In the genomic region with DNA sequence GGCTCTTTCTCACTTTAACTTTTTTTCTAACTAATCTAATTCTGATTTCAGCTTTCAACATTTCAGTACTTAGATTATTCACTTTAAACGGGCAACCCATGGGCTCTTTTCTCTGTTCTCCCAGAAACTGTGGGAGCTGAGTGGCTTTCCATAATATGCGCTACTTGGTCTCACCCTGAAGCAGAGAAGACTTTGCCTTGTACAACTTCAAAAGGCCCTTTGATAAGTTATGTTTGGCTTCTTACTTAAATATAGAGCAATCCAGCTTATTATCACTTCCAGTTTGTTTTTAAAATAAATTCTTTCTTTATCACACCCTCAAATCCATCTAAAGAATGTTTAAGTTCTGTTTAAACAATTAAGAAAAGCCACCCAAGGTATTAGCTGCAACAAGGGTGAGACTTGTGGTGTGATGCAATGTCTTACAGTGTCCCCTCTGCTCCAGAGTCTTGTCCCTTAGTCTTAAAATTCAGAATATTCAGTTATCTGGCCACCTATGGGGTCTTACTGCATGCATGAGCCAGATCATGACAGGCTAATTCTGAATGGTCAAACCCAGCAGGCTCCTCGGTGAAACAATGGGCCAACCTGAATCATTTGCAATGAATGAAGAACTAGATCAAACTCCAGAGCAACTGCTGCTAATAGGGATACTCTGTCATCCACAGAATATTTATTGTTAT, we compare ENCODE assay signal across 27 cellular contexts. TPM values are rescaled to one million over a fixed set of nuclear protein-coding genes. Genes with fewer than 3 reads are reported as not detected.
A peak's percentile ranks its signal among the peaks of the same experiment; 100 is the strongest.
DNase-seq lines count a peak whose midpoint lies in the region; ATAC-seq and TF ChIP-seq lines count a peak whose summit lies in the region.
"Had no signal": no experiment of that assay in that cellular context is flagged by ENCODE, and none has a peak within 500 bp of the region (broad histone marks: within the 10 kb centered on the region; RNA-seq: fewer than 3 reads in every experiment).

No MANE protein-coding gene starts in this region.

- H3K27me3 Mint-ChIP-seq in endodermal cell (ENCODE audit: insufficient read depth): peaks cover 1% of the 10 kb centered on the region
- H3K27me3 Mint-ChIP-seq: stimulated activated naive CD8-positive, alpha-beta T cell treated with anti-CD3 and anti-CD28 coated beads, Interleukin-15, amount 100 ng/mL, for 72 hours had no signal

- H3K9ac ChIP-seq in BLaER1 treated with 17β-estradiol and CSF1 and Interleukin-3, amounts not matched to agents 10 nM and 100 nM: no peak overlapping the region
- H3K9ac ChIP-seq in HUES48 (ENCODE audit: low read depth, low read length): no peak overlapping the region
- H3K9ac ChIP-seq in endodermal cell (ENCODE audit: extremely low read depth, low read length, poor library complexity, severe bottlenecking): no peak overlapping the region
- H3K9ac ChIP-seq in mesenchymal stem cell (ENCODE audit: low read length): peak overlapping the region; percentile 34

- peaks cover 5% of the 10 kb centered on the region for H3K36me3 Mint-ChIP-seq in endodermal cell (ENCODE audit: low read depth)
- H3K36me3 Mint-ChIP-seq: natural killer cell had no signal

- no peaks in the 10 kb centered on the region for H4K20me1 ChIP-seq in BLaER1 treated with 17β-estradiol and CSF1 and Interleukin-3, amounts not matched to agents 10 nM and 100 nM

- no peak overlapping the region for H2BK120ac ChIP-seq in mesenchymal stem cell (ENCODE audit: low read depth, low read length)

- WGBS in endodermal cell (ENCODE audit: insufficient coverage in 1 of 2, insufficient read length in 1 of 2), 2 experiments: 40 to 47% methylated on average over 2 to 3 of the region's 3 CpGs
- WGBS in mesenchymal stem cell: 75% methylated on average over 3 of the region's 3 CpGs

- peak overlapping the region in 1 of 2 experiments; percentile 57 for H2BK12ac ChIP-seq in mesenchymal stem cell (ENCODE audit: low read length in 2 of 2)

- no peaks in the 10 kb centered on the region for H3K27me3 ChIP-seq in BLaER1 treated with 17β-estradiol and CSF1 and Interleukin-3, amounts not matched to agents 10 nM and 100 nM
- H3K27me3 ChIP-seq in HUES48 (ENCODE audit: control insufficient read depth, insufficient read depth, low read length): no peaks in the 10 kb centered on the region
- no peaks in the 10 kb centered on the region for H3K27me3 ChIP-seq in endodermal cell (ENCODE audit: control insufficient read depth, insufficient read depth, low read length, poor library complexity, severe bottlenecking)
- H3K27me3 ChIP-seq in mesenchymal stem cell (ENCODE audit: control insufficient read depth in 1 of 2, insufficient read depth in 1 of 2, low read length in 2 of 2): no peaks in the 10 kb centered on the region
- H3K27me3 ChIP-seq: ovary, thyroid gland had no signal

- H3K4me3 Mint-ChIP-seq in endodermal cell: no peak overlapping the region
- H3K4me3 Mint-ChIP-seq: activated naive CD4-positive, alpha-beta T cell treated with anti-CD3 and anti-CD28 coated beads for 36 hours; activated T-cell treated with anti-CD3 and anti-CD28 coated beads, Interleukin-2, amount 50 U/mL, for 72 hours; natural killer cell; stimulated activated naive CD8-positive, alpha-beta T cell treated with anti-CD3 and anti-CD28 coated beads, Interleukin-15, amount 100 ng/mL, for 72 hours had no signal

- no peak overlapping the region for H2BK5ac ChIP-seq in mesenchymal stem cell (ENCODE audit: low read depth, low read length, poor library complexity, severe bottlenecking)

- H2BK15ac ChIP-seq in mesenchymal stem cell (ENCODE audit: low read depth, poor library complexity, severe bottlenecking): no peak overlapping the region

- H3K4ac ChIP-seq in mesenchymal stem cell (ENCODE audit: low read depth in 1 of 2, low read length in 2 of 2): no peak overlapping the region

- H3K23ac ChIP-seq in mesenchymal stem cell (ENCODE audit: low read length in 2 of 2): no peak overlapping the region

- ATAC-seq in GM19455 (IDR thresholded peaks at IDR 0.05; ENCODE audit: unreplicated experiment) (no peak), HG03565 (IDR thresholded peaks at IDR 0.05; ENCODE audit: unreplicated experiment) (no peak)
- ATAC-seq: activated T-cell treated with anti-CD3 and anti-CD28 coated beads, Interleukin-2, amount 50 U/mL, for 72 hours; GM12878; natural killer cell; stimulated activated naive CD8-positive, alpha-beta T cell treated with anti-CD3 and anti-CD28 coated beads, Interleukin-15, amount 100 ng/mL, for 72 hours had no signal

- H3K27ac Mint-ChIP-seq in endodermal cell: peak overlapping the region; percentile 36
- H3K27ac Mint-ChIP-seq: activated naive CD4-positive, alpha-beta T cell treated with anti-CD3 and anti-CD28 coated beads for 36 hours; activated T-cell treated with anti-CD3 and anti-CD28 coated beads, Interleukin-2, amount 50 U/mL, for 72 hours; natural killer cell had no signal

- no peak overlapping the region for H3K18ac ChIP-seq in mesenchymal stem cell (ENCODE audit: low read depth in 1 of 2, low read length in 2 of 2)

- no peak overlapping the region for H3K14ac ChIP-seq in mesenchymal stem cell (ENCODE audit: low read length in 2 of 2)

- peak overlapping the region in 3 of 11 experiments; percentile 22 to 40 (median 35); a peak in 4 of 22 replicates for H3K27ac ChIP-seq in BLaER1 treated with 17β-estradiol and CSF1 and Interleukin-3, amounts not matched to agents 10 nM and 100 nM
- H3K27ac ChIP-seq in HUES48 (ENCODE audit: low read depth, low read length) (peak overlapping the region; percentile 74), endodermal cell (ENCODE audit: low read depth, low read length) (no peak overlapping the region), mesenchymal stem cell (ENCODE audit: low read length, poor library complexity, severe bottlenecking) (no peak overlapping the region)
- H3K27ac ChIP-seq: ovary, thyroid gland had no signal

- DNase-seq in endodermal cell: peak; percentile 67
- no peak for DNase-seq in mesenchymal stem cell
- DNase-seq in NCI-H1092 treated with DMSO at 0.1 percent for 48 hours (lab: John Stamatoyannopoulos, UW): no peak
- DNase-seq in activated CD8-positive, alpha-beta memory T cell treated with anti-CD3 and anti-CD28 coated beads, Interleukin-2, amount 50 U/mL, for 48 hours: no peak
- DNase-seq: activated CD4-positive, alpha-beta T cell treated with anti-CD3 and anti-CD28 coated beads for 4 hours; activated naive CD4-positive, alpha-beta T cell treated with anti-CD3 and anti-CD28 coated beads for 36 hours; activated T-cell treated with anti-CD3 and anti-CD28 coated beads, Interleukin-2, amount 50 U/mL, for 72 hours; amniotic stem cell; C1 segment of cervical spinal cord; Calu3; KG1; midbrain; MM.1S; natural killer cell; NCI-H1694 treated with DMSO at 0.1 percent for 48 hours; NCI-H2171 treated with DMSO at 0.1 percent for 48 hours; NCI-H526; ovary; stimulated activated naive CD8-positive, alpha-beta T cell treated with anti-CD3 and anti-CD28 coated beads, Interleukin-15, amount 100 ng/mL, for 72 hours had no signal

- no peak overlapping the region for H2AFZ ChIP-seq in mesenchymal stem cell (ENCODE audit: low read depth, low read length)

- peaks cover 0 to 33% (median 4%) of the 10 kb centered on the region in 10 experiments; a peak in 8 of 20 replicates for H3K4me1 ChIP-seq in BLaER1 treated with 17β-estradiol and CSF1 and Interleukin-3, amounts not matched to agents 10 nM and 100 nM
- H3K4me1 ChIP-seq in HUES48 (ENCODE audit: control insufficient read depth, insufficient read depth, low read length) (peaks cover 15% of the 10 kb centered on the region), endodermal cell (ENCODE audit: control insufficient read depth, insufficient read depth, low read length) (peaks cover 4% of the 10 kb centered on the region), mesenchymal stem cell (ENCODE audit: control insufficient read depth, insufficient read depth, low read depth, low read length) (no peaks in the 10 kb centered on the region)

- no peaks in the 10 kb centered on the region for H3K36me3 ChIP-seq in BLaER1 treated with 17β-estradiol and CSF1 and Interleukin-3, amounts not matched to agents 10 nM and 100 nM
- no peaks in the 10 kb centered on the region for H3K36me3 ChIP-seq in HUES48 (ENCODE audit: control insufficient read depth, insufficient read depth, low read length)
- H3K36me3 ChIP-seq in endodermal cell (ENCODE audit: control insufficient read depth, insufficient read depth, low read length): no peaks in the 10 kb centered on the region
- H3K36me3 ChIP-seq in mesenchymal stem cell (ENCODE audit: control insufficient read depth in 1 of 2, insufficient read depth in 2 of 2, low read depth in 1 of 2, low read length in 2 of 2): no peaks in the 10 kb centered on the region
- H3K36me3 ChIP-seq: ovary, thyroid gland had no signal

- peaks cover 24% of the 10 kb centered on the region for H3K4me1 Mint-ChIP-seq in endodermal cell
- H3K4me1 Mint-ChIP-seq: natural killer cell had no signal

- no peak overlapping the region for H3K4me3 ChIP-seq in BLaER1 treated with 17β-estradiol and CSF1 and Interleukin-3, amounts not matched to agents 10 nM and 100 nM
- H3K4me3 ChIP-seq in HUES48 (ENCODE audit: low read depth, low read length) (no peak overlapping the region), endodermal cell (ENCODE audit: low read length) (peak overlapping the region; percentile 1), mesenchymal stem cell (ENCODE audit: insufficient read depth in 1 of 2, low read depth in 1 of 2, low read length in 2 of 2) (no peak overlapping the region)
- H3K4me3 ChIP-seq: GM12878, ovary, thyroid gland had no signal

- H3K4me2 ChIP-seq in BLaER1 treated with 17β-estradiol and CSF1 and Interleukin-3, amounts not matched to agents 10 nM and 100 nM: peak overlapping the region in 6 of 11 experiments; percentile 11 to 63 (median 44); a peak in 10 of 22 replicates
- no peak overlapping the region for H3K4me2 ChIP-seq in mesenchymal stem cell (ENCODE audit: low read length, poor library complexity, severe bottlenecking)

- no peaks in the 10 kb centered on the region for H3K79me1 ChIP-seq in mesenchymal stem cell (replicated peaks; ENCODE audit: low read length, poor library complexity, severe bottlenecking)

- TF ChIP-seq CTCF in endodermal cell (conservative IDR thresholded peaks at IDR 0.05): no peak

- H4K8ac ChIP-seq in mesenchymal stem cell (ENCODE audit: low read length): no peak overlapping the region

- H3K9me3 ChIP-seq in BLaER1 treated with 17β-estradiol and CSF1 and Interleukin-3, amounts not matched to agents 10 nM and 100 nM (replicated peaks in 1 of 11): peaks cover 0 to 17% (median 8%) of the 10 kb centered on the region in 11 experiments; a peak in 11 of 22 replicates
- H3K9me3 ChIP-seq in HUES48 (ENCODE audit: control insufficient read depth, insufficient read depth, low read length) (no peaks in the 10 kb centered on the region; the same call in 1 of the 2 replicates), endodermal cell (ENCODE audit: control insufficient read depth, low read length) (peaks cover 15% of the 10 kb centered on the region), mesenchymal stem cell (ENCODE audit: control insufficient read depth, low read length) (peaks cover 10% of the 10 kb centered on the region)
- H3K9me3 ChIP-seq: ovary, thyroid gland had no signal

- no peak overlapping the region for H4K91ac ChIP-seq in mesenchymal stem cell (ENCODE audit: low read length)

- H3K9me3 Mint-ChIP-seq in endodermal cell: peaks cover 16% of the 10 kb centered on the region

- H2AK5ac ChIP-seq in mesenchymal stem cell (ENCODE audit: low read length, severe bottlenecking): no peak overlapping the region

RNA-seq across cellular contexts. Expression of gene GCG, which starts 38.8 kb away (rescaled TPM):
- total RNA-seq in endodermal cell: not detected
- 0.28 TPM for polyA plus RNA-seq in endodermal cell (2013, experiment 1 of 2)
- 0.50 TPM for polyA plus RNA-seq in endodermal cell (2013, experiment 2 of 2)
- polyA plus RNA-seq in mesenchymal stem cell (2013, experiment 1 of 2): not detected
- polyA plus RNA-seq in mesenchymal stem cell (2013, experiment 2 of 2): not detected
- total RNA-seq: activated naive CD4-positive, alpha-beta T cell treated with anti-CD3 and anti-CD28 coated beads for 36 hours; activated T-cell treated with anti-CD3 and anti-CD28 coated beads, Interleukin-2, amount 50 U/mL, for 72 hours; Calu3; GM12878; left cardiac atrium; natural killer cell; T-helper 1 cell treated with Interleukin-12 subunit alpha and Interleukin-12 subunit beta and Interleukin-4 antibody, amounts not matched to agents 30 ng/mL and 1 ng/mL, for 36 hours; thyroid gland had no signal
- polyA plus RNA-seq: GM12878, ovary had no signal

RNA-seq across cellular contexts. Expression of gene DPP4, which starts 39.2 kb away (rescaled TPM):
- 1 to 10 TPM in 1 of 2 donors, under 1 TPM in 1; 0.46 to 1.2 TPM for total RNA-seq in endodermal cell
- polyA plus RNA-seq in endodermal cell (2013, experiment 1 of 2): 2.4 TPM
- polyA plus RNA-seq in endodermal cell (2013, experiment 2 of 2): 2.9 TPM
- 80.0 TPM for polyA plus RNA-seq in mesenchymal stem cell (2013, experiment 1 of 2)
- 82.7 TPM for polyA plus RNA-seq in mesenchymal stem cell (2013, experiment 2 of 2)
